Comparison of ENCODE assay signal across 18 cellular contexts in the genomic region with DNA sequence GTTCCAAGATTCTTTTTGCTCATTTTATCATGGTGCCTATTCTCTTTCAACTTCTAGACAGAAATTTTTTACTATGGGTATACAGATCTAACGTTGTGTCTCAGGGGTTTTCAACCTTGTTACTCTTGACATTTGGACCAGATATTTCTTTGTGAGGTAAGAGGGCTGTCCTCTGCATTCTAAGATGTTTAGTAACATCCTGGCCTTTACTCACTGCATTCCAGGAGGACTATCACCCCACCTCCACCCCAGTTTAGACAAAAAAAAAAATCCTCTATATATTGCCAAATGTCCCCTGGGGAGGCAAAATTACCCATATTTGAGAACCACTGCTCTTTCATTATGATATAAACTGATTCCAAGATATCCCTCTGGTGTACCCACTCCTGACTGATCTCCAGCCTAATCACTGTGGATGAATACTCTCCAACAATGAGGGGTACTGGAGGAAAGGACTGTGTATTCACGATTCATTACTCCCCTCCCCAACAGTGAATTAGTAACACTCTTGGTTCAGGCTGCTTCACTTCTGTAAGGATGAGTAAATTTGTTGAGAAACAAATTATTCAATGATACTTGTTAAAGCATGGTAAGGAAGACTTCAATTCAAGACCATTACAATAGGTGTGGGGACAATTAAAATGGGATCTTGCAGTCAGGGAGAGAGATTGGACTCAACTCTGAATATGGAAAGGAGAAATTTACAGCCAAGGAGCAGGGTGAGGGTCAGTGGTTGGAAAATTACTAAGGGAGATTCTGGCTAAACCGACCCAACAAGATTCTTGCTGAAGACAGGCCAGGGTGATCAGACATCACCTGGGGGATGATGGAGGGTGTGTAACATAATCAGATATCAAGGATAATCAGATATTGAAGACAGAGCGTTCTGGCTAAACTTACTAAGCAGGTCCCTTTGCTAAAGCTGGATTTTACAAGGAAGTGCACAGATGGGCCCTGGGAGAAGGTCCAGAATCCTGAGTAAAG.
DNase-seq lines count a peak whose midpoint lies in the region; ATAC-seq and TF ChIP-seq lines count a peak whose summit lies in the region.
"Had no signal": no experiment of that assay in that cellular context is flagged by ENCODE, and none has a peak within 500 bp of the region (broad histone marks: within the 10 kb centered on the region; RNA-seq: fewer than 3 reads in every experiment).

No MANE protein-coding gene starts in this region.

- H3K27ac Mint-ChIP-seq in T-helper 17 cell: no peak overlapping the region
- H3K27ac Mint-ChIP-seq: activated naive CD4-positive, alpha-beta T cell treated with anti-CD3 and anti-CD28 coated beads for 36 hours; CD8-positive, alpha-beta T cell; natural killer cell; WTC11 had no signal

- no peaks in the 10 kb centered on the region for H3K9me2 ChIP-seq in PC-3 (replicated peaks; ENCODE audit: low read length)

- H3K27ac ChIP-seq in PC-3 (ENCODE audit: low read length): peak overlapping the region; percentile 87
- H3K27ac ChIP-seq: upper lobe of right lung had no signal

- H3K79me2 ChIP-seq in PC-3 (ENCODE audit: low read length): no peaks in the 10 kb centered on the region

- peaks cover 9% of the 10 kb centered on the region; the same call in 1 of the 2 replicates for H3K36me3 ChIP-seq in PC-3 (ENCODE audit: low read depth, low read length)
- H3K36me3 ChIP-seq: upper lobe of right lung had no signal

- H3K27me3 ChIP-seq in PC-3 (ENCODE audit: low read length): no peaks in the 10 kb centered on the region
- H3K27me3 ChIP-seq: upper lobe of right lung had no signal

- intact Hi-C loops in PC-3 (cut with micrococcal nuclease): loop anchor here (5.0 kb wide), 3 partner anchors 33 to 308 kb away; partner anchors contain the start of gene DAZL

- H3K4me1 ChIP-seq in PC-3 (ENCODE audit: insufficient read depth, low read length): peaks cover 25% of the 10 kb centered on the region
- H3K4me1 ChIP-seq: upper lobe of right lung had no signal

- H3K9ac ChIP-seq in PC-3 (ENCODE audit: low read length): peak overlapping the region; percentile 39

- H3K4me1 Mint-ChIP-seq in T-helper 17 cell: no peaks in the 10 kb centered on the region
- H3K4me1 Mint-ChIP-seq: natural killer cell had no signal

- POLR2A ChIA-PET in PC-3 (lab: Charles Lee; ENCODE audit: unreplicated experiment): no interaction called here

- H3K27me3 Mint-ChIP-seq in T-helper 17 cell: no peaks in the 10 kb centered on the region

- DNase-seq in EL (peak; percentile 83), PC-3 (peak; percentile 90), choroid plexus epithelial cell (ENCODE audit: low read depth) (peak; percentile 80), renal cortical epithelial cell (ENCODE audit: low read depth) (peak; percentile 73), T-helper 17 cell (no peak), mesenteric fat pad (ENCODE audit: low spot score) (no peak)
- DNase-seq: activated naive CD4-positive, alpha-beta T cell treated with anti-CD3 and anti-CD28 coated beads for 36 hours; CD8-positive, alpha-beta T cell; GF-D8; MM.1S; natural killer cell; NCI-H2107; NK-92 treated with Interleukin-12 subunit alpha and Interleukin-12 subunit beta, amount 100 ng/mL, for 24 hours; stimulated activated CD4-positive, alpha-beta T cell treated with anti-CD3 and anti-CD28 coated beads, Interleukin-2, amount 100 ng/mL, for 48 hours; upper lobe of right lung had no signal

- no peaks in the 10 kb centered on the region for H4K20me1 ChIP-seq in PC-3 (ENCODE audit: low read length)

- H3K4me2 ChIP-seq in PC-3 (ENCODE audit: low read length): peak overlapping the region; percentile 73

- H3F3A ChIP-seq in PC-3 (ENCODE audit: low read length, unreplicated experiment): no peaks in the 10 kb centered on the region

- no peaks in the 10 kb centered on the region for H3K36me3 Mint-ChIP-seq in T-helper 17 cell (ENCODE audit: low read depth)

- ATAC-seq in PC-3 (peak; percentile 86), GM18520 (IDR thresholded peaks at IDR 0.05; ENCODE audit: unreplicated experiment) (no peak), T-helper 17 cell (no peak), GM19023 (IDR thresholded peaks at IDR 0.05; ENCODE audit: unreplicated experiment) (no peak)
- ATAC-seq: CD8-positive, alpha-beta T cell; natural killer cell; upper lobe of right lung; WTC11 had no signal

- CTCF ChIA-PET in PC-3 (lab: Charles Lee): no interaction called here

- H3K9me3 ChIP-seq in PC-3 (ENCODE audit: low read length) (peaks cover 9% of the 10 kb centered on the region), T-helper 17 cell (ENCODE audit: control insufficient read depth, low read length, poor library complexity, severe bottlenecking) (no peaks in the 10 kb centered on the region)

- no peak overlapping the region for H3K4me3 Mint-ChIP-seq in T-helper 17 cell
- H3K4me3 Mint-ChIP-seq: activated naive CD4-positive, alpha-beta T cell treated with anti-CD3 and anti-CD28 coated beads for 36 hours; CD8-positive, alpha-beta T cell; natural killer cell; WTC11 had no signal

- BruUV-seq in PC-3 (replicated peaks; lab: Mats Ljungman, UMichigan): TSS peak; percentile 99

- TF ChIP-seq CTCF in PC-3 (conservative IDR thresholded peaks at IDR 0.05; ENCODE audit: low read depth, low read length) (no peak), choroid plexus epithelial cell (conservative IDR thresholded peaks at IDR 0.05; ENCODE audit: low read depth, low read length) (no peak)

- H3K4me3 ChIP-seq in PC-3 (ENCODE audit: low read length): peak overlapping the region; percentile 44
- H3K4me3 ChIP-seq in choroid plexus epithelial cell (ENCODE audit: low read depth, low read length): no peak overlapping the region
- H3K4me3 ChIP-seq: upper lobe of right lung had no signal

- H2AFZ ChIP-seq in PC-3 (ENCODE audit: low read length): peak overlapping the region; percentile 46

Comparison
In these comparisons a context has a peak if more than half of its experiments do, and no peak if none do; other contexts are left out.
1. DNase-seq: peak in EL (single experiment), PC-3 (single experiment), choroid plexus epithelial cell (single experiment) and renal cortical epithelial cell (single experiment); none in T-helper 17 cell (0 of 3) and mesenteric fat pad (single experiment).